Comparison of ENCODE assay signal across 20 cellular contexts in genomic region chr2:75844651-75845050, GRCh38.
DNase-seq lines count a peak whose midpoint lies in the region; ATAC-seq and TF ChIP-seq lines count a peak whose summit lies in the region.
"Had no signal": no experiment of that assay in that cellular context is flagged by ENCODE, and none has a peak within 500 bp of the region (broad histone marks: within the 10 kb centered on the region; RNA-seq: fewer than 3 reads in every experiment).

No MANE protein-coding gene starts in this region.

- H3F3A ChIP-seq in smooth muscle cell (ENCODE audit: low read depth): peaks cover 3% of the 10 kb centered on the region

- no peak overlapping the region for H3K9ac ChIP-seq in smooth muscle cell (ENCODE audit: low read depth)

- peaks cover under 1% of the 10 kb centered on the region for H3K9me3 Mint-ChIP-seq in activated CD4-positive, alpha-beta T cell treated with anti-CD3 and anti-CD28 coated beads for 36 hours (ENCODE audit: low read depth)
- H3K9me3 Mint-ChIP-seq in WTC11: peaks cover 2% of the 10 kb centered on the region

- CTCF ChIA-PET in activated CD4-positive, alpha-beta T cell treated with anti-CD3 and anti-CD28 coated beads for 36 hours (lab: Charles Lee): no interaction called here
- CTCF ChIA-PET in WTC11 (lab: Charles Lee): no interaction called here

- DNase-seq in activated CD4-positive, alpha-beta T cell treated with anti-CD3 and anti-CD28 coated beads for 36 hours: no peak
- no peak for DNase-seq in activated CD4-positive, alpha-beta T cell treated with anti-CD3 and anti-CD28 coated beads for 4 hours
- DNase-seq in RKO (ENCODE audit: low spot score) (peak; percentile 7), smooth muscle cell (lab: John Stamatoyannopoulos, UW; ENCODE audit: unreplicated experiment) (no peak), WTC11 (ENCODE audit: low spot score) (no peak), left ventricle myocardium inferior (no peak), AG08396 (ENCODE audit: low spot score) (no peak)
- DNase-seq: CD4-positive, CD25-positive, alpha-beta regulatory T cell; central memory CD4-positive, alpha-beta T cell; DMS79; GOT3; NCI-H146; NCI-H345; occipital lobe; stimulated activated CD4-positive, alpha-beta T cell treated with anti-CD3 and anti-CD28 coated beads, Interleukin-4, amount 100 ng/mL, for 4 hours; T-helper 1 cell had no signal

- H3K4me3 ChIP-seq in smooth muscle cell: no peak overlapping the region
- no peak overlapping the region for H3K4me3 ChIP-seq in left ventricle myocardium inferior

- H3K9me3 ChIP-seq in smooth muscle cell (replicated peaks; ENCODE audit: low read depth) (no peaks in the 10 kb centered on the region), left ventricle myocardium inferior (replicated peaks) (no peaks in the 10 kb centered on the region)

- TF ChIP-seq CTCF in smooth muscle cell (IDR thresholded peaks at IDR 0.05; ENCODE audit: borderline replicate concordance, insufficient read depth, poor library complexity, severe bottlenecking) (no peak), WTC11 (IDR thresholded peaks at IDR 0.05) (no peak), left ventricle myocardium inferior (IDR thresholded peaks at IDR 0.05; ENCODE audit: borderline replicate concordance) (no peak)

- H2AFZ ChIP-seq in smooth muscle cell (ENCODE audit: low read depth): no peak overlapping the region

- H3K4me2 ChIP-seq in smooth muscle cell: no peak overlapping the region

- H3K4me1 Mint-ChIP-seq in activated CD4-positive, alpha-beta T cell treated with anti-CD3 and anti-CD28 coated beads for 36 hours: no peaks in the 10 kb centered on the region
- H3K4me1 Mint-ChIP-seq in WTC11: no peaks in the 10 kb centered on the region
- H3K4me1 Mint-ChIP-seq: CD4-positive, CD25-positive, alpha-beta regulatory T cell had no signal

- H3K27me3 Mint-ChIP-seq in activated CD4-positive, alpha-beta T cell treated with anti-CD3 and anti-CD28 coated beads for 36 hours: peaks cover 4% of the 10 kb centered on the region
- no peaks in the 10 kb centered on the region for H3K27me3 Mint-ChIP-seq in WTC11 (ENCODE audit: low read depth)
- H3K27me3 Mint-ChIP-seq: activated naive CD8-positive, alpha-beta T cell had no signal

- H3K36me3 Mint-ChIP-seq in activated CD4-positive, alpha-beta T cell treated with anti-CD3 and anti-CD28 coated beads for 36 hours (ENCODE audit: low read depth): no peaks in the 10 kb centered on the region
- no peaks in the 10 kb centered on the region for H3K36me3 Mint-ChIP-seq in WTC11
- H3K36me3 Mint-ChIP-seq: activated naive CD8-positive, alpha-beta T cell; CD4-positive, CD25-positive, alpha-beta regulatory T cell had no signal

- no peak overlapping the region for H3K27ac Mint-ChIP-seq in activated CD4-positive, alpha-beta T cell treated with anti-CD3 and anti-CD28 coated beads for 36 hours
- H3K27ac Mint-ChIP-seq in WTC11: no peak overlapping the region
- H3K27ac Mint-ChIP-seq: activated naive CD8-positive, alpha-beta T cell; CD4-positive, CD25-positive, alpha-beta regulatory T cell had no signal

- H4K20me1 ChIP-seq in smooth muscle cell (ENCODE audit: low read depth): no peaks in the 10 kb centered on the region

- H3K27ac ChIP-seq in smooth muscle cell (ENCODE audit: low read depth) (peak overlapping the region; percentile 75), left ventricle myocardium inferior (replicated peaks) (no peak overlapping the region)
- H3K27ac ChIP-seq: 22Rv1 had no signal

- H3K36me3 ChIP-seq in smooth muscle cell (ENCODE audit: low read depth) (no peaks in the 10 kb centered on the region), left ventricle myocardium inferior (no peaks in the 10 kb centered on the region)

- H3K4me3 Mint-ChIP-seq in activated CD4-positive, alpha-beta T cell treated with anti-CD3 and anti-CD28 coated beads for 36 hours: no peak overlapping the region
- no peak overlapping the region for H3K4me3 Mint-ChIP-seq in WTC11
- H3K4me3 Mint-ChIP-seq: activated naive CD8-positive, alpha-beta T cell; CD4-positive, CD25-positive, alpha-beta regulatory T cell had no signal

- POLR2A ChIA-PET in activated CD4-positive, alpha-beta T cell treated with anti-CD3 and anti-CD28 coated beads for 36 hours (lab: Charles Lee): no interaction called here
- POLR2A ChIA-PET in WTC11 (lab: Charles Lee): no interaction called here

- H3K4me1 ChIP-seq in smooth muscle cell (ENCODE audit: low read depth) (peaks cover 6% of the 10 kb centered on the region), left ventricle myocardium inferior (no peaks in the 10 kb centered on the region)

- H3K27me3 ChIP-seq in smooth muscle cell (ENCODE audit: low read depth) (no peaks in the 10 kb centered on the region), left ventricle myocardium inferior (ENCODE audit: low read depth) (no peaks in the 10 kb centered on the region)

- ATAC-seq in activated CD4-positive, alpha-beta T cell treated with anti-CD3 and anti-CD28 coated beads for 36 hours: peak; percentile 81
- ATAC-seq in HG02642 (IDR thresholded peaks at IDR 0.05; ENCODE audit: poor library complexity, unreplicated experiment) (peak; percentile 58), WTC11 (no peak)
- ATAC-seq: left lobe of liver had no signal

- intact Hi-C loops in activated CD4-positive, alpha-beta T cell treated with anti-CD3 and anti-CD28 coated beads for 36 hours (cut with DNase I, micrococcal nuclease): no loop called here
- intact Hi-C loops in left ventricle myocardium inferior (cut with micrococcal nuclease): no loop called here

- H3K79me2 ChIP-seq in smooth muscle cell (ENCODE audit: low read depth): no peaks in the 10 kb centered on the region

TF ChIP-seq in WTC11, 78 proteins besides CTCF, POLR2A, EP300 and RAD21:
- TF ChIP-seq ZNF396 (CRISPR knock-in tag; IDR thresholded peaks at IDR 0.05; ENCODE audit: borderline replicate concordance) (no peak), TCF7 (CRISPR knock-in tag; IDR thresholded peaks at IDR 0.05; ENCODE audit: low read depth) (no peak), HMGXB4 (CRISPR knock-in tag; IDR thresholded peaks at IDR 0.05) (no peak), ZNF138 (CRISPR knock-in tag; conservative IDR thresholded peaks at IDR 0.05) (no peak), CREM (CRISPR knock-in tag; IDR thresholded peaks at IDR 0.05) (no peak), STAT6 (CRISPR knock-in tag; conservative IDR thresholded peaks at IDR 0.05; ENCODE audit: low read depth) (no peak)
